Comparison of ENCODE assay signal across 14 cellular contexts in the genomic region with DNA sequence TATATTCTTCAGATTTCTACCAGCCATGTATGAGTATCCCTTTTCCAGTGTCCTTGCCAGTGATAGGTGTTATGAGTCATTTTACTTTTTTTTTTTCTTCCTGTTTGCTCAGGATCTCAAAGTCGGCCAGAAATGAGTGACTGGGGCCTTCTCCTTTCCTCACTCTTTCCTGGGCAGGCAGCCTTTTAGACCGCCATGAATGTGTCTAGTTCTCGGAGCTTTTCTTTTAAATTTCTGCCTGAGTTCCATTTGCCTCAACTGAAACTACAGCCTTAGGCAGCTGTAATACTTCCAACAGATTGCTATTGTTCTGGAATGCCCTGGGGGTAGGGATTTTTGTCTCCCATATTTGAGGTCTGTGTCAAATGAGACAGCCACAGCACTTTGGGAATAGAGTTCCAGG.
A peak's percentile ranks its signal among the peaks of the same experiment; 100 is the strongest.
DNase-seq lines count a peak whose midpoint lies in the region; FAIRE-seq and TF ChIP-seq lines count a peak whose summit lies in the region.
"Had no signal": no experiment of that assay in that cellular context is flagged by ENCODE, and none has a peak within 500 bp of the region (broad histone marks: within the 10 kb centered on the region; RNA-seq: fewer than 3 reads in every experiment).

No MANE protein-coding gene starts in this region.

- TF ChIP-seq CTCF in bronchial epithelial cell (IDR thresholded peaks at IDR 0.05; ENCODE audit: insufficient read depth, low read length, severe bottlenecking) (no peak), GM20000 (IDR thresholded peaks at IDR 0.05; ENCODE audit: extremely low read depth, missing control alignments) (no peak)

- peaks cover 4% of the 10 kb centered on the region for H3K36me3 ChIP-seq in bronchial epithelial cell (ENCODE audit: control insufficient read depth, insufficient read depth, low read length)
- H3K36me3 ChIP-seq: cardiac muscle cell had no signal

- DNase-seq in AG20443 (ENCODE audit: low spot score): peak; percentile 36
- DNase-seq in M059J (ENCODE audit: low read depth): peak; percentile 90
- peak; percentile 78 for DNase-seq in bronchial epithelial cell (ENCODE audit: low read depth)
- DNase-seq in kidney tubule cell (ENCODE audit: low spot score): peak; percentile 66
- no peak for DNase-seq in iPS-NIHi11 (ENCODE audit: low spot score)
- no peak for DNase-seq in activated CD8-positive, alpha-beta memory T cell treated with anti-CD3 and anti-CD28 coated beads, Interleukin-2, amount 50 U/mL, for 4 hours
- DNase-seq in ecto neural progenitor cell (ENCODE audit: low spot score): no peak
- no peak for DNase-seq in GM20000 (ENCODE audit: low spot score)
- DNase-seq: activated CD4-positive, alpha-beta memory T cell treated with anti-CD3 and anti-CD28 coated beads, Interleukin-2, amount 10 ng/mL, durations not matched to agents 7 days and 5 days; CD4-positive, alpha-beta T cell; GOT3; NCI-H1694 treated with DMSO at 0.1 percent for 48 hours had no signal

- H3K27me3 ChIP-seq in bronchial epithelial cell (ENCODE audit: control insufficient read depth, insufficient read depth, low read length): no peaks in the 10 kb centered on the region
- H3K27me3 ChIP-seq: cardiac muscle cell had no signal

- no peak overlapping the region for H3K4me3 ChIP-seq in bronchial epithelial cell (ENCODE audit: low read depth, low read length)
- H3K4me3 ChIP-seq: cardiac muscle cell had no signal

- FAIRE-seq in bronchial epithelial cell (lab: Jason Lieb, UNC): no peak
- FAIRE-seq: GM18507 had no signal

Comparison
In these comparisons a context has a peak if more than half of its experiments do, and no peak if none do; other contexts are left out.
1. DNase-seq: peak in AG20443 (single experiment), M059J (single experiment), bronchial epithelial cell (single experiment) and kidney tubule cell (single experiment); none in iPS-NIHi11 (single experiment), activated CD8-positive, alpha-beta memory T cell treated with anti-CD3 and anti-CD28 coated beads, Interleukin-2, amount 50 U/mL, for 4 hours (single experiment), ecto neural progenitor cell (single experiment) and GM20000 (single experiment).